In the genomic region with DNA sequence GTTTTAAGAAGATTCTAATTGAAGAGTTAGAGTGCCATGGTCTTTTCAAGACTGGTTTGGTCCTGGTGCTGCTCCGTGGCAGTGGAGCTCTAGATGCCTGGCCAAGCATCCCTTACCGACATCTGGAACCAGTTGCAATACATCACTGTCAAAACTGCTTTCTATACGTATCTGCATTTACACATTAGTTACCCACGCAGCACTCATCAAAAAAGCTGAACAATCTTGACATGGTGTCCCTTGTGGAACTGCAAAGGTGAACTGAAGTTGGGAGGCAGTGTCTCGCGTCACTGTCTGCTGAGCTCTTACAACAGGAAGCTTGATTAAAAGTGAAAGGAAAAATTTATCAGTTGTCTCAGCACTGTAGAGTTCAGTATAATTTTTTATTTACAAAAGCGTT, we compare ENCODE assay signal across 8 cellular contexts.
A peak's percentile ranks its signal among the peaks of the same experiment; 100 is the strongest.
DNase-seq lines count a peak whose midpoint lies in the region; ATAC-seq and TF ChIP-seq lines count a peak whose summit lies in the region.

No MANE protein-coding gene starts in this region.

- no peaks in the 10 kb centered on the region for H3K79me2 ChIP-seq in hepatocyte

- peak overlapping the region; percentile 51 for H3K4me2 ChIP-seq in hepatocyte

- no peak overlapping the region for H2AFZ ChIP-seq in hepatocyte

- no peak for TF ChIP-seq POLR2A in NB4 (IDR thresholded peaks at IDR 0.05; ENCODE audit: extremely low read depth, insufficient read length)

- H3K9me2 ChIP-seq in hepatocyte (replicated peaks; ENCODE audit: insufficient read depth) = no peaks in the 10 kb centered on the region

- TF ChIP-seq CTCF in NB4 (IDR thresholded peaks at IDR 0.05; ENCODE audit: low read depth, low read length) = no peak
- no peak for TF ChIP-seq CTCF in hepatocyte (IDR thresholded peaks at IDR 0.05; ENCODE audit: poor library complexity)

- H3K4me3 ChIP-seq in NB4 (ENCODE audit: low read depth, low read length) (peak overlapping the region; percentile 48), hepatocyte (no peak overlapping the region)

- no peak overlapping the region for H3K27ac ChIP-seq in hepatocyte

- ATAC-seq in GM19351 (IDR thresholded peaks at IDR 0.05; ENCODE audit: unreplicated experiment) (peak; percentile 69), HG02571 (IDR thresholded peaks at IDR 0.05; ENCODE audit: unreplicated experiment) (no peak)

- DNase-seq in NB4 (ENCODE audit: low read depth) (peak; percentile 22), hepatocyte (ENCODE audit: low spot score) (no peak), H4 (ENCODE audit: low spot score) (no peak), SW 1271 (lab: John Stamatoyannopoulos, UW) (no peak)
- peak; percentile 80 for DNase-seq in activated effector memory CD4-positive, alpha-beta T cell treated with anti-CD3 and anti-CD28 coated beads, Interleukin-2, amount 50 U/mL, for 16 hours
- DNase-seq in stimulated activated CD4-positive, alpha-beta T cell treated with anti-CD3 and anti-CD28 coated beads, TNF-alpha, amount 100 ng/mL, for 1 hour (ENCODE audit: low read depth in 3 of 3, low spot score in 1 of 3) = peak; percentile 8 to 24 (median 15)

- H3K4me1 ChIP-seq in hepatocyte (ENCODE audit: insufficient read depth) = no peaks in the 10 kb centered on the region

- H3K27me3 ChIP-seq in hepatocyte = no peaks in the 10 kb centered on the region

- no peaks in the 10 kb centered on the region for H4K20me1 ChIP-seq in hepatocyte (ENCODE audit: insufficient read depth, poor library complexity, severe bottlenecking)

- 72% methylated on average over 7 of the region's 7 CpGs for WGBS in hepatocyte (ENCODE audit: low lambda C conversion rate, missing lambda C conversion rate)

- H3K36me3 ChIP-seq in hepatocyte (replicated peaks; ENCODE audit: insufficient read depth, low read depth) = no peaks in the 10 kb centered on the region

- H3K9me3 ChIP-seq in hepatocyte (ENCODE audit: low read depth) = no peaks in the 10 kb centered on the region

Comparison
In these comparisons a context has a peak if more than half of its experiments do, and no peak if none do; other contexts are left out.
1. DNase-seq: peak in NB4 (single experiment), activated effector memory CD4-positive, alpha-beta T cell treated with anti-CD3 and anti-CD28 coated beads, Interleukin-2, amount 50 U/mL, for 16 hours (single experiment) and stimulated activated CD4-positive, alpha-beta T cell treated with anti-CD3 and anti-CD28 coated beads, TNF-alpha, amount 100 ng/mL, for 1 hour (3 of 3); none in hepatocyte (single experiment), H4 (single experiment) and SW 1271 (0 of 2).